Comparison of ENCODE assay signal across 1 cellular context in the genomic region with DNA sequence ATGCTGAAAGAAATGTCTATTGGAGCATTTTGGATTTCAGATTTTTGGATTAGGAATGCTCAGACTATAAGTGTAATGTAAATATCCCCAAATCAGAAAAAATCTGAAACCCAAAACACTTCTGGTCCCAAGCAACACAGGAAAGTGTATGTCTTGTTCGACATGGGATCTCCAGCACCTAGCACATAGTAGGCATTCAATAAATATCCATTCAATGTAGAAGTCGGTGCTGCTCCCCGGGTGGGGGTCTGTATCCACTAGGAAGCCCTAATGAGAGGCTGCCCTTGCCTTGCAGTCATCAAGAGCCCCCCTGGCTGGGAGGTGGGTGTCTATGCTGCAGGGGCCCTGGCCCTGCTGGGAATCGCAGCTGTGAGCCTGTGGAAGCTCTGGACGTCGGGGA.
TF ChIP-seq lines count a peak whose summit lies in the region.

No MANE protein-coding gene starts in this region.

TF ChIP-seq in H1, 55 proteins besides CTCF, POLR2A, EP300 and RAD21:
- TF ChIP-seq HDAC6 (IDR thresholded peaks at IDR 0.05; ENCODE audit: low read depth, low read length) = no peak
- TF ChIP-seq, protein P1, sequence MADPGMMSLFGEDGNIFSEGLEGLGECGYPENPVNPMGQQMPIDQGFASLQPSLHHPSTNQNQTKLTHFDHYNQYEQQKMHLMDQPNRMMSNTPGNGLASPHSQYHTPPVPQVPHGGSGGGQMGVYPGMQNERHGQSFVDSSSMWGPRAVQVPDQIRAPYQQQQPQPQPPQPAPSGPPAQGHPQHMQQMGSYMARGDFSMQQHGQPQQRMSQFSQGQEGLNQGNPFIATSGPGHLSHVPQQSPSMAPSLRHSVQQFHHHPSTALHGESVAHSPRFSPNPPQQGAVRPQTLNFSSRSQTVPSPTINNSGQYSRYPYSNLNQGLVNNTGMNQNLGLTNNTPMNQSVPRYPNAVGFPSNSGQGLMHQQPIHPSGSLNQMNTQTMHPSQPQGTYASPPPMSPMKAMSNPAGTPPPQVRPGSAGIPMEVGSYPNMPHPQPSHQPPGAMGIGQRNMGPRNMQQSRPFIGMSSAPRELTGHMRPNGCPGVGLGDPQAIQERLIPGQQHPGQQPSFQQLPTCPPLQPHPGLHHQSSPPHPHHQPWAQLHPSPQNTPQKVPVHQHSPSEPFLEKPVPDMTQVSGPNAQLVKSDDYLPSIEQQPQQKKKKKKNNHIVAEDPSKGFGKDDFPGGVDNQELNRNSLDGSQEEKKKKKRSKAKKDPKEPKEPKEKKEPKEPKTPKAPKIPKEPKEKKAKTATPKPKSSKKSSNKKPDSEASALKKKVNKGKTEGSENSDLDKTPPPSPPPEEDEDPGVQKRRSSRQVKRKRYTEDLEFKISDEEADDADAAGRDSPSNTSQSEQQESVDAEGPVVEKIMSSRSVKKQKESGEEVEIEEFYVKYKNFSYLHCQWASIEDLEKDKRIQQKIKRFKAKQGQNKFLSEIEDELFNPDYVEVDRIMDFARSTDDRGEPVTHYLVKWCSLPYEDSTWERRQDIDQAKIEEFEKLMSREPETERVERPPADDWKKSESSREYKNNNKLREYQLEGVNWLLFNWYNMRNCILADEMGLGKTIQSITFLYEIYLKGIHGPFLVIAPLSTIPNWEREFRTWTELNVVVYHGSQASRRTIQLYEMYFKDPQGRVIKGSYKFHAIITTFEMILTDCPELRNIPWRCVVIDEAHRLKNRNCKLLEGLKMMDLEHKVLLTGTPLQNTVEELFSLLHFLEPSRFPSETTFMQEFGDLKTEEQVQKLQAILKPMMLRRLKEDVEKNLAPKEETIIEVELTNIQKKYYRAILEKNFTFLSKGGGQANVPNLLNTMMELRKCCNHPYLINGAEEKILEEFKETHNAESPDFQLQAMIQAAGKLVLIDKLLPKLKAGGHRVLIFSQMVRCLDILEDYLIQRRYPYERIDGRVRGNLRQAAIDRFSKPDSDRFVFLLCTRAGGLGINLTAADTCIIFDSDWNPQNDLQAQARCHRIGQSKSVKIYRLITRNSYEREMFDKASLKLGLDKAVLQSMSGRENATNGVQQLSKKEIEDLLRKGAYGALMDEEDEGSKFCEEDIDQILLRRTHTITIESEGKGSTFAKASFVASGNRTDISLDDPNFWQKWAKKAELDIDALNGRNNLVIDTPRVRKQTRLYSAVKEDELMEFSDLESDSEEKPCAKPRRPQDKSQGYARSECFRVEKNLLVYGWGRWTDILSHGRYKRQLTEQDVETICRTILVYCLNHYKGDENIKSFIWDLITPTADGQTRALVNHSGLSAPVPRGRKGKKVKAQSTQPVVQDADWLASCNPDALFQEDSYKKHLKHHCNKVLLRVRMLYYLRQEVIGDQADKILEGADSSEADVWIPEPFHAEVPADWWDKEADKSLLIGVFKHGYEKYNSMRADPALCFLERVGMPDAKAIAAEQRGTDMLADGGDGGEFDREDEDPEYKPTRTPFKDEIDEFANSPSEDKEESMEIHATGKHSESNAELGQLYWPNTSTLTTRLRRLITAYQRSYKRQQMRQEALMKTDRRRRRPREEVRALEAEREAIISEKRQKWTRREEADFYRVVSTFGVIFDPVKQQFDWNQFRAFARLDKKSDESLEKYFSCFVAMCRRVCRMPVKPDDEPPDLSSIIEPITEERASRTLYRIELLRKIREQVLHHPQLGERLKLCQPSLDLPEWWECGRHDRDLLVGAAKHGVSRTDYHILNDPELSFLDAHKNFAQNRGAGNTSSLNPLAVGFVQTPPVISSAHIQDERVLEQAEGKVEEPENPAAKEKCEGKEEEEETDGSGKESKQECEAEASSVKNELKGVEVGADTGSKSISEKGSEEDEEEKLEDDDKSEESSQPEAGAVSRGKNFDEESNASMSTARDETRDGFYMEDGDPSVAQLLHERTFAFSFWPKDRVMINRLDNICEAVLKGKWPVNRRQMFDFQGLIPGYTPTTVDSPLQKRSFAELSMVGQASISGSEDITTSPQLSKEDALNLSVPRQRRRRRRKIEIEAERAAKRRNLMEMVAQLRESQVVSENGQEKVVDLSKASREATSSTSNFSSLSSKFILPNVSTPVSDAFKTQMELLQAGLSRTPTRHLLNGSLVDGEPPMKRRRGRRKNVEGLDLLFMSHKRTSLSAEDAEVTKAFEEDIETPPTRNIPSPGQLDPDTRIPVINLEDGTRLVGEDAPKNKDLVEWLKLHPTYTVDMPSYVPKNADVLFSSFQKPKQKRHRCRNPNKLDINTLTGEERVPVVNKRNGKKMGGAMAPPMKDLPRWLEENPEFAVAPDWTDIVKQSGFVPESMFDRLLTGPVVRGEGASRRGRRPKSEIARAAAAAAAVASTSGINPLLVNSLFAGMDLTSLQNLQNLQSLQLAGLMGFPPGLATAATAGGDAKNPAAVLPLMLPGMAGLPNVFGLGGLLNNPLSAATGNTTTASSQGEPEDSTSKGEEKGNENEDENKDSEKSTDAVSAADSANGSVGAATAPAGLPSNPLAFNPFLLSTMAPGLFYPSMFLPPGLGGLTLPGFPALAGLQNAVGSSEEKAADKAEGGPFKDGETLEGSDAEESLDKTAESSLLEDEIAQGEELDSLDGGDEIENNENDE (IDR thresholded peaks at IDR 0.05; ENCODE audit: insufficient replicate concordance, low read length) = no peak
- TF ChIP-seq JUN (IDR thresholded peaks at IDR 0.05; ENCODE audit: low read depth, low read length) = no peak
- no peak for TF ChIP-seq TCF12 (IDR thresholded peaks at IDR 0.05; ENCODE audit: low read depth, low read length)
- TF ChIP-seq EZH2 (IDR thresholded peaks at IDR 0.05; ENCODE audit: low read depth, low read length, severe bottlenecking) = no peak
- no peak for TF ChIP-seq TAF1 (IDR thresholded peaks at IDR 0.05; ENCODE audit: low read depth, low read length)
- TF ChIP-seq, protein P2, sequence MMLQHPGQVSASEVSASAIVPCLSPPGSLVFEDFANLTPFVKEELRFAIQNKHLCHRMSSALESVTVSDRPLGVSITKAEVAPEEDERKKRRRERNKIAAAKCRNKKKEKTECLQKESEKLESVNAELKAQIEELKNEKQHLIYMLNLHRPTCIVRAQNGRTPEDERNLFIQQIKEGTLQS (IDR thresholded peaks at IDR 0.05; ENCODE audit: insufficient read depth, low read depth, low read length) = no peak
- TF ChIP-seq TEAD4 (IDR thresholded peaks at IDR 0.05; ENCODE audit: low read depth, low read length) = no peak
- TF ChIP-seq RNF2 (IDR thresholded peaks at IDR 0.05; ENCODE audit: borderline replicate concordance, low read depth, low read length, missing control alignments, poor library complexity, severe bottlenecking) = no peak
- TF ChIP-seq EGR1 (IDR thresholded peaks at IDR 0.05; ENCODE audit: borderline replicate concordance, low read depth, low read length) = no peak
- no peak for TF ChIP-seq POU5F1 (IDR thresholded peaks at IDR 0.05; ENCODE audit: low read depth, low read length)
- TF ChIP-seq SAP30 (IDR thresholded peaks at IDR 0.05; ENCODE audit: insufficient read depth, insufficient replicate concordance, low read length) = no peak
- TF ChIP-seq MAFK (IDR thresholded peaks at IDR 0.05; ENCODE audit: low read depth, low read length) = no peak
- TF ChIP-seq SP4 (IDR thresholded peaks at IDR 0.05; ENCODE audit: low read length) = no peak
- TF ChIP-seq RFX5 (IDR thresholded peaks at IDR 0.05; ENCODE audit: borderline replicate concordance, low read depth, low read length) = no peak
- TF ChIP-seq CREB1 (IDR thresholded peaks at IDR 0.05) = no peak
- TF ChIP-seq NRF1 (IDR thresholded peaks at IDR 0.05; ENCODE audit: low read depth, low read length) = no peak
- no peak for TF ChIP-seq CBX5 (IDR thresholded peaks at IDR 0.05; ENCODE audit: low read depth, low read length)
- TF ChIP-seq KDM5A (IDR thresholded peaks at IDR 0.05; ENCODE audit: low read length) = no peak
TF ChIP-seq in H1: peak in this region for 0.
